20 cellular contexts compared by ENCODE assay signal in the genomic region with DNA sequence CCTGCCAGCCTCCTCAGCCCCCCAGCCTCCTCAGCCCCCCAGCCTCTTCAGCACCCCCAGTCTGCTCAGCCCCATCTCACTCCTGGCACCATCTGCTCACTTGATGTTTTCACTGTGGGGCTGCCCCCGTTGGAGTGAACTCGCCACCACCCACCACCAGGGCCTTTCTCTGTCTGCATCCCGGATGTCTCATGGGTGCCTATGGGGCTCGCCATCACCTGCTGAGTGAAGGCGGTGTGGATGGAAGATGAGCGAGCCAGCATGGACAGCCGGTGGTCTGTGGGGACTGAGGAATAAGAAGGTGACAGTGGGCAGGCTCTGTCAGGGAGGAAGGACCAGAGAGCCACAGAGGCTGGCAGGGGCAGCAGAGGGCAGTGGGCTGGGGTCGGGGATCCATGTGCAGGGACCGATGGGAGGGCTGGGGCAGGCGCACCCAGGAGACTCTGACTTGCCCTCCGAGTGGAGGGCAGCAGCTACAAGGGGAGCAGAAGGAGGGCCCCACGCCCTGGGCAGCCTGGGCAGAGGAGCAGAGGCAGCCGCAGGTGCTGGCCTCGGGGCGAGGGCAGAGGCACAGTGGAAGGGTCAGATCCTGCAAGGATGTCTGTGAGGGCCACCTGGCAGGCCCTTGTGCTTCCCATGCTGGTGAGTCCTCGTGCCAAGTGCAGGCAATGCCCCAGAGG.
"Had no signal": no experiment of that assay in that cellular context is flagged by ENCODE, and none has a peak within 500 bp of the region (broad histone marks: within the 10 kb centered on the region; RNA-seq: fewer than 3 reads in every experiment).

No MANE protein-coding gene starts in this region.

- H3K36me3 Mint-ChIP-seq: immature natural killer cell, memory B cell, naive B cell had no signal

- H3K27me3 ChIP-seq: brain microvascular endothelial cell, esophagus muscularis mucosa, upper lobe of left lung had no signal

- H3K36me3 ChIP-seq: brain microvascular endothelial cell, esophagus muscularis mucosa, prostate gland, thoracic aorta, upper lobe of left lung had no signal

- ATAC-seq: mucosa of descending colon, right cardiac atrium had no signal

- H3K27ac ChIP-seq: brain microvascular endothelial cell, coronary artery, esophagus muscularis mucosa, prostate gland, thoracic aorta, upper lobe of left lung had no signal

- DNase-seq: activated CD4-positive, alpha-beta T cell treated with anti-CD3 and anti-CD28 coated beads, Interleukin-2, amount 10 ng/mL, durations not matched to agents 24 days and 14 days; activated naive CD4-positive, alpha-beta T cell treated with anti-CD3 and anti-CD28 coated beads, Interleukin-2, amount 50 U/mL, for 16 hours; activated T-cell treated with anti-CD3 and anti-CD28 coated beads for 4 hours; aorta; brain microvascular endothelial cell; immature natural killer cell; mucosa of descending colon; naive B cell; right cardiac atrium; small intestine; stimulated activated CD4-positive, alpha-beta T cell treated with anti-CD3 and anti-CD28 coated beads, Interleukin-4, amount 100 ng/mL, for 1 hour; T-helper 1 cell; T1000 had no signal

- H3K9me3 Mint-ChIP-seq: activated CD4-positive, alpha-beta T cell treated with anti-CD3 and anti-CD28 coated beads, Interleukin-2, amount 10 ng/mL, durations not matched to agents 24 days and 14 days; central memory CD8-positive, alpha-beta T cell; immature natural killer cell; memory B cell; naive B cell had no signal

- H3K4me3 ChIP-seq: coronary artery, esophagus muscularis mucosa, mucosa of descending colon, prostate gland, thoracic aorta, upper lobe of left lung had no signal

- H3K4me1 Mint-ChIP-seq: activated CD4-positive, alpha-beta T cell treated with anti-CD3 and anti-CD28 coated beads, Interleukin-2, amount 10 ng/mL, durations not matched to agents 24 days and 14 days; central memory CD8-positive, alpha-beta T cell; immature natural killer cell; memory B cell had no signal

- H3K4me3 Mint-ChIP-seq: activated CD4-positive, alpha-beta T cell treated with anti-CD3 and anti-CD28 coated beads, Interleukin-2, amount 10 ng/mL, durations not matched to agents 24 days and 14 days; central memory CD8-positive, alpha-beta T cell; immature natural killer cell; memory B cell; naive B cell had no signal

- H3K9me3 ChIP-seq: esophagus muscularis mucosa, mucosa of descending colon, prostate gland, thoracic aorta, upper lobe of left lung had no signal

- H3K27me3 Mint-ChIP-seq: activated CD4-positive, alpha-beta T cell treated with anti-CD3 and anti-CD28 coated beads, Interleukin-2, amount 10 ng/mL, durations not matched to agents 24 days and 14 days had no signal

- H3K4me1 ChIP-seq: esophagus muscularis mucosa, prostate gland, upper lobe of left lung had no signal

- H3K27ac Mint-ChIP-seq: activated CD4-positive, alpha-beta T cell treated with anti-CD3 and anti-CD28 coated beads, Interleukin-2, amount 10 ng/mL, durations not matched to agents 24 days and 14 days; immature natural killer cell; memory B cell; naive B cell had no signal
